Comparison of ENCODE assay signal across 1 cellular context in genomic region chr20:475463-476357, GRCh38.
TF ChIP-seq lines count a peak whose summit lies in the region.

No MANE protein-coding gene starts in this region.

TF ChIP-seq in HepG2, 621 proteins besides CTCF, POLR2A, EP300 and RAD21:
- TF ChIP-seq DRAP1 (CRISPR knock-in tag; IDR thresholded peaks at IDR 0.05) = no peak
- TF ChIP-seq ZNF333 (CRISPR knock-in tag; IDR thresholded peaks at IDR 0.05; ENCODE audit: borderline replicate concordance) = no peak
- peak; percentile 50 for TF ChIP-seq AGO2 (optimal IDR thresholded peaks at IDR 0.05; ENCODE audit: low read depth, low read length)
- no peak for TF ChIP-seq NR2C2 (CRISPR knock-in tag; IDR thresholded peaks at IDR 0.05; ENCODE audit: borderline replicate concordance)
- no peak for TF ChIP-seq NFE2 (CRISPR knock-in tag; IDR thresholded peaks at IDR 0.05)
- TF ChIP-seq CREBL2 (CRISPR knock-in tag; IDR thresholded peaks at IDR 0.05; ENCODE audit: borderline replicate concordance) = no peak
- no peak for TF ChIP-seq HES4 (CRISPR knock-in tag; IDR thresholded peaks at IDR 0.05; ENCODE audit: borderline replicate concordance)
- TF ChIP-seq RARA (CRISPR knock-in tag; IDR thresholded peaks at IDR 0.05) = no peak
- no peak for TF ChIP-seq ESRRA (CRISPR knock-in tag; IDR thresholded peaks at IDR 0.05; ENCODE audit: low read depth)
- no peak for TF ChIP-seq NBN (conservative IDR thresholded peaks at IDR 0.05)
- no peak for TF ChIP-seq SP1 (IDR thresholded peaks at IDR 0.05)
- no peak for TF ChIP-seq SP1 (CRISPR knock-in tag; IDR thresholded peaks at IDR 0.05)
- no peak for TF ChIP-seq U2AF1 (optimal IDR thresholded peaks at IDR 0.05; ENCODE audit: low read depth, low read length)
- TF ChIP-seq CBX1 (IDR thresholded peaks at IDR 0.05; ENCODE audit: low read depth) = no peak
- 0 out of 2 replicates have a peak, but pooled peaks have one; percentile 9 for TF ChIP-seq THAP9 (CRISPR knock-in tag; IDR thresholded peaks at IDR 0.05; ENCODE audit: borderline replicate concordance)
- no peak for TF ChIP-seq SOX13 (IDR thresholded peaks at IDR 0.05)
- no peak for TF ChIP-seq SOX13 (CRISPR knock-in tag; conservative IDR thresholded peaks at IDR 0.05 in 1 of 2, IDR thresholded peaks at IDR 0.05 in 1 of 2)
- TF ChIP-seq KDM2A (CRISPR knock-in tag; IDR thresholded peaks at IDR 0.05; ENCODE audit: borderline replicate concordance, low read depth) = peak; percentile 21; the same call in 1 of the 2 replicates
- TF ChIP-seq GPN1 (CRISPR knock-in tag; IDR thresholded peaks at IDR 0.05; ENCODE audit: borderline replicate concordance) = no peak
- TF ChIP-seq MEIS2 (CRISPR knock-in tag; IDR thresholded peaks at IDR 0.05) = no peak
- TF ChIP-seq MATR3 (CRISPR knock-in tag; IDR thresholded peaks at IDR 0.05) = no peak
- no peak for TF ChIP-seq NR1H2 (CRISPR knock-in tag; IDR thresholded peaks at IDR 0.05; ENCODE audit: borderline replicate concordance, low read depth)
- no peak for TF ChIP-seq NCOA1 (CRISPR knock-in tag; IDR thresholded peaks at IDR 0.05)
- no peak for TF ChIP-seq FOXJ3 (CRISPR knock-in tag; IDR thresholded peaks at IDR 0.05; ENCODE audit: borderline replicate concordance)
- TF ChIP-seq ZNF569 (CRISPR knock-in tag; IDR thresholded peaks at IDR 0.05; ENCODE audit: borderline replicate concordance) = no peak
- TF ChIP-seq CENPX (CRISPR knock-in tag; IDR thresholded peaks at IDR 0.05) = no peak
- 0 out of 2 replicates have a peak, but pooled peaks have one; percentile 15 for TF ChIP-seq MTA1 (CRISPR knock-in tag; IDR thresholded peaks at IDR 0.05; ENCODE audit: borderline replicate concordance)
- TF ChIP-seq EED (CRISPR knock-in tag; IDR thresholded peaks at IDR 0.05) = no peak
- TF ChIP-seq ZNF749 (CRISPR knock-in tag; IDR thresholded peaks at IDR 0.05; ENCODE audit: borderline replicate concordance) = no peak
- no peak for TF ChIP-seq ZKSCAN5 (CRISPR knock-in tag; IDR thresholded peaks at IDR 0.05)
- no peak for TF ChIP-seq TBP (CRISPR knock-in tag; IDR thresholded peaks at IDR 0.05)
- no peak for TF ChIP-seq RFXAP (CRISPR knock-in tag; IDR thresholded peaks at IDR 0.05; ENCODE audit: borderline replicate concordance)
- no peak for TF ChIP-seq IKZF4 (CRISPR knock-in tag; IDR thresholded peaks at IDR 0.05; ENCODE audit: borderline replicate concordance, low read depth, not compliant biosample characterization)
- TF ChIP-seq ZNF180 (CRISPR knock-in tag; IDR thresholded peaks at IDR 0.05; ENCODE audit: borderline replicate concordance, low read depth) = no peak
- peak; percentile 76 for TF ChIP-seq RBM22 (optimal IDR thresholded peaks at IDR 0.05; ENCODE audit: low read length)
- TF ChIP-seq ELF4 (CRISPR knock-in tag; IDR thresholded peaks at IDR 0.05; ENCODE audit: borderline replicate concordance) = no peak
- TF ChIP-seq SIN3A (IDR thresholded peaks at IDR 0.05; ENCODE audit: borderline replicate concordance, low read depth, low read length) = no peak
- TF ChIP-seq POLR2G (IDR thresholded peaks at IDR 0.05; ENCODE audit: low read depth, low read length) = 0 out of 2 replicates have a peak, but pooled peaks have one; percentile 39
- TF ChIP-seq ZNF720 (CRISPR knock-in tag; IDR thresholded peaks at IDR 0.05) = no peak
- no peak for TF ChIP-seq ZNF570 (CRISPR knock-in tag; IDR thresholded peaks at IDR 0.05; ENCODE audit: borderline replicate concordance)
- no peak for TF ChIP-seq ZNF770 (CRISPR knock-in tag; IDR thresholded peaks at IDR 0.05)
- TF ChIP-seq ZNF382 (CRISPR knock-in tag; IDR thresholded peaks at IDR 0.05; ENCODE audit: borderline replicate concordance) = no peak
- no peak for TF ChIP-seq ZFP1 (CRISPR knock-in tag; IDR thresholded peaks at IDR 0.05)
- TF ChIP-seq FOXK1 (CRISPR knock-in tag; IDR thresholded peaks at IDR 0.05; ENCODE audit: borderline replicate concordance, low read depth) = no peak
- no peak for TF ChIP-seq ZNF747 (CRISPR knock-in tag; IDR thresholded peaks at IDR 0.05; ENCODE audit: borderline replicate concordance)
- no peak for TF ChIP-seq PATZ1 (CRISPR knock-in tag; IDR thresholded peaks at IDR 0.05)
- TF ChIP-seq ZNF678 (CRISPR knock-in tag; IDR thresholded peaks at IDR 0.05) = no peak
- no peak for TF ChIP-seq TCF7L2 (IDR thresholded peaks at IDR 0.05; ENCODE audit: low read depth, low read length)
- no peak for TF ChIP-seq SRY (CRISPR knock-in tag; IDR thresholded peaks at IDR 0.05)
- no peak for TF ChIP-seq GPBP1L1 (CRISPR knock-in tag; IDR thresholded peaks at IDR 0.05)
- TF ChIP-seq NFE2L2 (IDR thresholded peaks at IDR 0.05; ENCODE audit: low read length) = no peak
TF ChIP-seq in HepG2: peak in this region for 6.
